ENCODE assay signal across 22 cellular contexts in the genomic region with DNA sequence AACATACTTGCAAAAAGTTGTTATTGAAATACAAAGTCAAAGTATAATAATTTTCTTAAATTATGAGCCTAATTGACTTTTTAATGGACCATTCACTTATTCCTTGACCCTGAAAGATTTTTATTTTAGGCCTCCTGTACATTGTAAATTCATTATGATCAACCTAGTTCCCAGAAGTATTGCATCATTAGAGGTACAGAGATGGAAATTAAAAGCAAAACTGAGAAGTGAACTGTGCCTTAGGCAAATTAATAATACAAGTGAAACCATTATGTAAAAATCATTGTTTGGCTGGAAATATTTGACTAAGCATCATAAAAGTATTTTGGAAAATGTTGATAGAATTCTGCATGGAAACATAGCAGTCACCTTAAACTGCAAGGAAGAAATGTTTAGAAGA.
A peak's percentile ranks its signal among the peaks of the same experiment; 100 is the strongest.
DNase-seq lines count a peak whose midpoint lies in the region; ATAC-seq, FAIRE-seq and TF ChIP-seq lines count a peak whose summit lies in the region.
"Had no signal": no experiment of that assay in that cellular context is flagged by ENCODE, and none has a peak within 500 bp of the region (broad histone marks: within the 10 kb centered on the region; RNA-seq: fewer than 3 reads in every experiment).

No MANE protein-coding gene starts in this region.

- H3K27ac ChIP-seq in ACC112 (ENCODE audit: low read depth, low read length) (peak overlapping the region; percentile 99), KMS-11 (no peak overlapping the region)

- H3K4me2 ChIP-seq in KMS-11 = peak overlapping the region; percentile 10; the same call in 1 of the 2 replicates

- no peaks in the 10 kb centered on the region for H4K20me1 ChIP-seq in KMS-11 (ENCODE audit: insufficient read depth)

- peak; percentile 55 for ATAC-seq in GM18868 (IDR thresholded peaks at IDR 0.05; ENCODE audit: unreplicated experiment)
- ATAC-seq in left ventricle myocardium superior = no peak
- ATAC-seq: CD8-positive, alpha-beta T cell; esophagus mucosa; PC-3; right cardiac atrium had no signal

- no peak overlapping the region for H3K9ac ChIP-seq in KMS-11

- TF ChIP-seq CTCF in KMS-11 (conservative IDR thresholded peaks at IDR 0.05; ENCODE audit: low read depth, low read length) = no peak
- TF ChIP-seq CTCF in bronchial epithelial cell (IDR thresholded peaks at IDR 0.05; ENCODE audit: insufficient read depth, low read length, severe bottlenecking) = no peak

- H3K4me1 ChIP-seq in ACC112 (ENCODE audit: control insufficient read depth, insufficient read depth, low read length, unreplicated experiment) (peaks cover 50% of the 10 kb centered on the region), KMS-11 (ENCODE audit: low read depth, poor library complexity, severe bottlenecking) (peaks cover 11% of the 10 kb centered on the region)

- H3K27me3 ChIP-seq in ACC112 (ENCODE audit: insufficient read depth, low read length) = no peaks in the 10 kb centered on the region
- no peaks in the 10 kb centered on the region for H3K27me3 ChIP-seq in KMS-11 (ENCODE audit: insufficient read depth, low read depth)
- no peaks in the 10 kb centered on the region for H3K27me3 ChIP-seq in bronchial epithelial cell (ENCODE audit: control insufficient read depth, insufficient read depth, low read length)

- DNase-seq in bronchial epithelial cell (ENCODE audit: low read depth) (peak; percentile 35), left ventricle myocardium superior (no peak), cardiac septum (ENCODE audit: low spot score) (no peak)
- DNase-seq in activated effector memory CD4-positive, alpha-beta T cell treated with anti-CD3 and anti-CD28 coated beads, Interleukin-2, amount 50 U/mL, for 16 hours = no peak
- DNase-seq: activated CD4-positive, CD25-positive, alpha-beta regulatory T cell treated with anti-CD3 and anti-CD28 coated beads, Interleukin-2, amount 50 U/mL, for 72 hours; aorta; CD8-positive, alpha-beta T cell; DMS153; KBM-7; mesendoderm; naive B cell; NCI-H1694 treated with DMSO at 0.1 percent for 48 hours; NCI-H774; PC-3; right cardiac atrium; SHP77 had no signal

- peak overlapping the region; percentile 18 for H2AFZ ChIP-seq in ACC112 (ENCODE audit: low read length, unreplicated experiment)
- H2AFZ ChIP-seq in KMS-11 (ENCODE audit: low read depth) = no peak overlapping the region

- no peak for FAIRE-seq in bronchial epithelial cell (lab: Jason Lieb, UNC)
- FAIRE-seq: GM12891 had no signal

- H3K36me3 ChIP-seq in ACC112 (ENCODE audit: insufficient read depth, low read length) = no peaks in the 10 kb centered on the region
- no peaks in the 10 kb centered on the region for H3K36me3 ChIP-seq in KMS-11 (ENCODE audit: insufficient read depth)
- no peaks in the 10 kb centered on the region for H3K36me3 ChIP-seq in bronchial epithelial cell (ENCODE audit: control insufficient read depth, insufficient read depth, low read length)
- H3K36me3 ChIP-seq: thoracic aorta had no signal

- intact Hi-C loops in left ventricle myocardium superior (cut with micrococcal nuclease) = no loop called here
- intact Hi-C loops in cardiac septum (cut with DNase I) = no loop called here

- no peaks in the 10 kb centered on the region for H3K79me2 ChIP-seq in ACC112 (ENCODE audit: control insufficient read depth, insufficient read depth, low read length, unreplicated experiment)
- H3K79me2 ChIP-seq in KMS-11 (ENCODE audit: insufficient read depth, low read depth) = no peaks in the 10 kb centered on the region

- H3K4me3 ChIP-seq in ACC112 (ENCODE audit: low read depth, low read length) (no peak overlapping the region), KMS-11 (IDR thresholded peaks at IDR 0.05; ENCODE audit: insufficient read depth, low read depth, low read length) (no peak overlapping the region), bronchial epithelial cell (ENCODE audit: low read depth, low read length) (no peak overlapping the region)
- H3K4me3 ChIP-seq: thoracic aorta had no signal
